In genomic region chr6:158634695-158635426, GRCh38 we compare ENCODE assay signal across 15 cellular contexts. TPM values are rescaled to one million over a fixed set of nuclear protein-coding genes. Genes with fewer than 3 reads are reported as not detected.
DNase-seq lines count a peak whose midpoint lies in the region; ATAC-seq and TF ChIP-seq lines count a peak whose summit lies in the region.
"Had no signal": no experiment of that assay in that cellular context is flagged by ENCODE, and none has a peak within 500 bp of the region (broad histone marks: within the 10 kb centered on the region; RNA-seq: fewer than 3 reads in every experiment).

No MANE protein-coding gene starts in this region.

- H3K79me2 ChIP-seq in ACC112 (ENCODE audit: control insufficient read depth, insufficient read depth, low read length, unreplicated experiment) = peaks cover 18% of the 10 kb centered on the region

- H3K4me1 ChIP-seq in ACC112 (ENCODE audit: control insufficient read depth, insufficient read depth, low read length, unreplicated experiment) (peaks cover 30% of the 10 kb centered on the region), muscle layer of colon (ENCODE audit: insufficient read depth, low read length) (peaks cover 12% of the 10 kb centered on the region)
- H3K4me1 ChIP-seq in CD8-positive, alpha-beta T cell (ENCODE audit: insufficient read depth, low read length) = peaks cover 33% of the 10 kb centered on the region

- peak overlapping the region; percentile 90 for H3K27ac Mint-ChIP-seq in CD8-positive, alpha-beta T cell
- H3K27ac Mint-ChIP-seq in activated CD8-positive, alpha-beta T cell treated with anti-CD3 and anti-CD28 coated beads for 36 hours = peak overlapping the region; percentile 74

- no peak for DNase-seq in CD8-positive, alpha-beta T cell
- no peak for DNase-seq in activated CD8-positive, alpha-beta T cell treated with anti-CD3 and anti-CD28 coated beads for 36 hours
- no peak for DNase-seq in NCI-H1417 treated with DMSO at 0.1 percent for 48 hours (lab: John Stamatoyannopoulos, UW)
- DNase-seq: EL; IMR-90; mesendoderm; NK-92 treated with Interleukin-12 subunit alpha and Interleukin-12 subunit beta, amount 100 ng/mL, for 24 hours; Right ventricle myocardium superior; stimulated activated naive CD8-positive, alpha-beta T cell treated with anti-CD3 and anti-CD28 coated beads, Interleukin-15, amount 100 ng/mL, for 72 hours; T1000 had no signal

- H3K36me3 ChIP-seq in ACC112 (ENCODE audit: insufficient read depth, low read length) (peaks cover 26% of the 10 kb centered on the region; the same call in 1 of the 2 replicates), muscle layer of colon (ENCODE audit: insufficient read depth, low read length) (peaks cover 39% of the 10 kb centered on the region)
- H3K36me3 ChIP-seq in CD8-positive, alpha-beta T cell (ENCODE audit: insufficient read depth, low read length) = peaks cover 34% of the 10 kb centered on the region

- POLR2A ChIA-PET in CD8-positive, alpha-beta T cell (lab: Charles Lee) = interaction anchor here (1.1 to 2.3 kb wide), 2 partner anchors 9 to 15 kb away, joined by 4 to 5 read pairs; partner anchors contain the start of genes DYNLT1 and SYTL3
- POLR2A ChIA-PET in activated CD8-positive, alpha-beta T cell treated with anti-CD3 and anti-CD28 coated beads for 36 hours (lab: Charles Lee) = interaction anchor here (0.5 to 2.2 kb wide), 5 partner anchors 9 to 82 kb away, joined by 3 to 14 read pairs (median 3); partner anchors contain the start of gene DYNLT1

- no peaks in the 10 kb centered on the region for H3K9me3 Mint-ChIP-seq in CD8-positive, alpha-beta T cell
- no peaks in the 10 kb centered on the region for H3K9me3 Mint-ChIP-seq in activated CD8-positive, alpha-beta T cell treated with anti-CD3 and anti-CD28 coated beads for 36 hours
- H3K9me3 Mint-ChIP-seq: stimulated activated naive CD8-positive, alpha-beta T cell treated with anti-CD3 and anti-CD28 coated beads, Interleukin-15, amount 100 ng/mL, for 72 hours had no signal

- no peak overlapping the region for H2AFZ ChIP-seq in ACC112 (ENCODE audit: low read length, unreplicated experiment)

- no peaks in the 10 kb centered on the region for H3K27me3 Mint-ChIP-seq in CD8-positive, alpha-beta T cell (ENCODE audit: low read depth)
- no peaks in the 10 kb centered on the region for H3K27me3 Mint-ChIP-seq in activated CD8-positive, alpha-beta T cell treated with anti-CD3 and anti-CD28 coated beads for 36 hours
- H3K27me3 Mint-ChIP-seq: stimulated activated naive CD8-positive, alpha-beta T cell treated with anti-CD3 and anti-CD28 coated beads, Interleukin-15, amount 100 ng/mL, for 72 hours had no signal

- H3K9ac ChIP-seq in muscle layer of colon (ENCODE audit: low read length) = no peak overlapping the region

- no peaks in the 10 kb centered on the region for H3K27me3 ChIP-seq in ACC112 (ENCODE audit: insufficient read depth, low read length)
- H3K27me3 ChIP-seq in CD8-positive, alpha-beta T cell (ENCODE audit: insufficient read depth, low read length) = no peaks in the 10 kb centered on the region
- no peaks in the 10 kb centered on the region for H3K27me3 ChIP-seq in muscle layer of colon (ENCODE audit: control insufficient read depth in 1 of 2, insufficient read depth in 2 of 2, low read length in 2 of 2)

- intact Hi-C loops in CD8-positive, alpha-beta T cell (cut with DNase I, micrococcal nuclease) = no loop called here
- intact Hi-C loops in activated CD8-positive, alpha-beta T cell treated with anti-CD3 and anti-CD28 coated beads for 36 hours (cut with micrococcal nuclease) = no loop called here

- H3K27ac ChIP-seq in ACC112 (ENCODE audit: low read depth, low read length) (peak overlapping the region; percentile 18; the same call in 1 of the 2 replicates), muscle layer of colon (ENCODE audit: low read depth, low read length) (peak overlapping the region; percentile 2)
- peak overlapping the region; percentile 39 for H3K27ac ChIP-seq in CD8-positive, alpha-beta T cell (ENCODE audit: low read depth, low read length)

- CTCF ChIA-PET in CD8-positive, alpha-beta T cell (lab: Charles Lee) = interaction anchor here (1.0 to 1.2 kb wide), 3 partner anchors 27 to 56 kb away, joined by 3 to 4 read pairs (median 4); no protein-coding TSS in a partner anchor
- CTCF ChIA-PET in activated CD8-positive, alpha-beta T cell treated with anti-CD3 and anti-CD28 coated beads for 36 hours (lab: Charles Lee) = interaction anchor here (0.6 to 0.7 kb wide), 2 partner anchors 28 to 459 kb away, joined by 3 read pairs; no protein-coding TSS in a partner anchor

- ATAC-seq in CD8-positive, alpha-beta T cell = peak; percentile 76
- ATAC-seq in activated CD8-positive, alpha-beta T cell treated with anti-CD3 and anti-CD28 coated beads for 36 hours = no peak
- ATAC-seq in HG02798 (IDR thresholded peaks at IDR 0.05; ENCODE audit: poor library complexity, unreplicated experiment) (no peak), GM19351 (IDR thresholded peaks at IDR 0.05; ENCODE audit: unreplicated experiment) (no peak)
- ATAC-seq: HCT116; stimulated activated naive CD8-positive, alpha-beta T cell treated with anti-CD3 and anti-CD28 coated beads, Interleukin-15, amount 100 ng/mL, for 72 hours had no signal

- H3K36me3 Mint-ChIP-seq in CD8-positive, alpha-beta T cell = peaks cover 71% of the 10 kb centered on the region
- peaks cover 44% of the 10 kb centered on the region for H3K36me3 Mint-ChIP-seq in activated CD8-positive, alpha-beta T cell treated with anti-CD3 and anti-CD28 coated beads for 36 hours (ENCODE audit: low read depth)

- peaks cover 70% of the 10 kb centered on the region for H3K4me1 Mint-ChIP-seq in CD8-positive, alpha-beta T cell (ENCODE audit: low read depth)
- H3K4me1 Mint-ChIP-seq in activated CD8-positive, alpha-beta T cell treated with anti-CD3 and anti-CD28 coated beads for 36 hours (ENCODE audit: low read depth) = peaks cover 58% of the 10 kb centered on the region

- TF ChIP-seq CTCF in CD8-positive, alpha-beta T cell (IDR thresholded peaks at IDR 0.05) = no peak
- no peak for TF ChIP-seq CTCF in activated CD8-positive, alpha-beta T cell treated with anti-CD3 and anti-CD28 coated beads for 36 hours (IDR thresholded peaks at IDR 0.05)

- H3K4me3 Mint-ChIP-seq in CD8-positive, alpha-beta T cell = peak overlapping the region; percentile 27
- H3K4me3 Mint-ChIP-seq in activated CD8-positive, alpha-beta T cell treated with anti-CD3 and anti-CD28 coated beads for 36 hours = no peak overlapping the region
- H3K4me3 Mint-ChIP-seq: stimulated activated naive CD8-positive, alpha-beta T cell treated with anti-CD3 and anti-CD28 coated beads, Interleukin-15, amount 100 ng/mL, for 72 hours had no signal

- H3K9me3 ChIP-seq in CD8-positive, alpha-beta T cell (ENCODE audit: low read length) = no peaks in the 10 kb centered on the region
- H3K9me3 ChIP-seq in muscle layer of colon (ENCODE audit: low read length) = no peaks in the 10 kb centered on the region

- H3K4me3 ChIP-seq in ACC112 (ENCODE audit: low read depth, low read length) = no peak overlapping the region
- no peak overlapping the region for H3K4me3 ChIP-seq in CD8-positive, alpha-beta T cell (ENCODE audit: low read depth, low read length)
- no peak overlapping the region for H3K4me3 ChIP-seq in muscle layer of colon (ENCODE audit: low read depth in 1 of 2, low read length in 2 of 2)

RNA-seq across cellular contexts. Expression of gene DYNLT1, which starts 9.7 kb away (rescaled TPM):
- total RNA-seq in CD8-positive, alpha-beta T cell = 100 to 1,000 TPM; 109 TPM
- total RNA-seq in activated CD8-positive, alpha-beta T cell treated with anti-CD3 and anti-CD28 coated beads for 36 hours = 10 to 100 TPM; 94.3 to 98.3 TPM

RNA-seq across cellular contexts. Expression of gene SYTL3, which starts 15.0 kb away (rescaled TPM):
- 10 to 100 TPM; 38.2 to 44.6 TPM for total RNA-seq in CD8-positive, alpha-beta T cell
- total RNA-seq in activated CD8-positive, alpha-beta T cell treated with anti-CD3 and anti-CD28 coated beads for 36 hours = 100 to 1,000 TPM; 151 to 163 TPM
